ENCODE assay signal across 8 cellular contexts in the genomic region with DNA sequence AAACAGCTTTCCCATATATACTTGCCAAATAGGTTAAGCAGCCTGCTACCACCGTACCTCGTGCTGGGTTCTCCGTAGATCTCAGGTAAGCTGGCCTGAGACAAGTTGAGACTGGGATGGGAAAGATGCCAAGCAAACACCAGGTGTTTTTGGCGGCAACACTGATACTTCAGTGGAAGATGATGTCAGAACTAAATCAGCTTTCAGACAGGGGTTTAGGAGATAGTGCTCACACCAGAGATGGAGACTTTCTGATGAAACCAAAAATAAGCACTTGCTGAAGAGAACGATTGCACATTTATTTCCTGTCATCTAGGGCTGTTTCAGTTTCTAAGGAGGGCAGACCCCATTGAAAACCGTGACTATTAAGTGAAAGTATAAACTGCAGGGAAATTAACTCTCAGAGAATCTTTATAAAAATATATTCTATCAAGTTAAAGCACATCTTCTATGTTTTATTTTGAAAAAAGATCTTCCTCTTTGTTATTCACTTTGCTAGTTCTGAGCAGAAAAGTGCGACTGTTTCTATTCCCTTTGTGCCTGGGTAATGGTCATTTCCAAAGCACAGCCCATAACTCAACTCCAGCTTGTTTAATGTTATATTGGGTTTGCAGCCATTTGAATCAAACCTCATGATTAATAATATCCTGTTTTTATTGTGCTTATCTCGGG.
DNase-seq lines count a peak whose midpoint lies in the region; ATAC-seq and TF ChIP-seq lines count a peak whose summit lies in the region.

No MANE protein-coding gene starts in this region.

- no peaks in the 10 kb centered on the region for H3K9me3 Mint-ChIP-seq in activated CD8-positive, alpha-beta T cell treated with anti-CD3 and anti-CD28 coated beads, Interleukin-2, amount 10 ng/mL, durations not matched to agents 7 days and 5 days (ENCODE audit: insufficient read depth)
- no peaks in the 10 kb centered on the region for H3K9me3 Mint-ChIP-seq in osteocyte (ENCODE audit: unreplicated experiment)

- no peak overlapping the region for H3K4me3 ChIP-seq in KMS-11 (IDR thresholded peaks at IDR 0.05; ENCODE audit: insufficient read depth, low read depth, low read length)

- no peaks in the 10 kb centered on the region for H3K36me3 Mint-ChIP-seq in activated CD8-positive, alpha-beta T cell treated with anti-CD3 and anti-CD28 coated beads, Interleukin-2, amount 10 ng/mL, durations not matched to agents 7 days and 5 days (ENCODE audit: low read depth)
- no peaks in the 10 kb centered on the region for H3K36me3 Mint-ChIP-seq in osteocyte (ENCODE audit: unreplicated experiment)

- ATAC-seq in GM18505 (IDR thresholded peaks at IDR 0.05; ENCODE audit: unreplicated experiment) (peak; percentile 100), GM21528 (IDR thresholded peaks at IDR 0.05; ENCODE audit: low FRiP score, unreplicated experiment) (peak; percentile 100), left ventricle myocardium superior (no peak)
- ATAC-seq in activated CD8-positive, alpha-beta T cell treated with anti-CD3 and anti-CD28 coated beads, Interleukin-2, amount 10 ng/mL, durations not matched to agents 7 days and 5 days = peak; percentile 91

- H3K27me3 Mint-ChIP-seq in activated CD8-positive, alpha-beta T cell treated with anti-CD3 and anti-CD28 coated beads, Interleukin-2, amount 10 ng/mL, durations not matched to agents 7 days and 5 days (ENCODE audit: low read depth) = peaks cover 8% of the 10 kb centered on the region
- no peaks in the 10 kb centered on the region for H3K27me3 Mint-ChIP-seq in osteocyte (ENCODE audit: unreplicated experiment)

- peak overlapping the region; percentile 64 for H3K27ac Mint-ChIP-seq in activated CD8-positive, alpha-beta T cell treated with anti-CD3 and anti-CD28 coated beads, Interleukin-2, amount 10 ng/mL, durations not matched to agents 7 days and 5 days
- H3K27ac Mint-ChIP-seq in osteocyte (ENCODE audit: unreplicated experiment) = no peak overlapping the region

- H2AFZ ChIP-seq in KMS-11 (ENCODE audit: low read depth) = no peak overlapping the region

- TF ChIP-seq CTCF in KMS-11 (conservative IDR thresholded peaks at IDR 0.05; ENCODE audit: low read depth, low read length) (no peak), osteocyte (IDR thresholded peaks at IDR 0.05) (no peak)

- intact Hi-C loops in left ventricle myocardium superior (cut with micrococcal nuclease) = no loop called here

- peak overlapping the region; percentile 7; the same call in 1 of the 2 replicates for H3K27ac ChIP-seq in KMS-11

- peak overlapping the region; percentile 78 for H3K4me2 ChIP-seq in KMS-11

- 0 out of 2 replicates have a peak overlapping the region, but pooled peaks have one; percentile 13 for H3K9ac ChIP-seq in KMS-11

- no peaks in the 10 kb centered on the region for H3K36me3 ChIP-seq in KMS-11 (ENCODE audit: insufficient read depth)

- H3K79me2 ChIP-seq in KMS-11 (ENCODE audit: insufficient read depth, low read depth) = no peaks in the 10 kb centered on the region

- CTCF ChIA-PET in activated CD8-positive, alpha-beta T cell treated with anti-CD3 and anti-CD28 coated beads, Interleukin-2, amount 10 ng/mL, durations not matched to agents 7 days and 5 days (lab: Charles Lee) = no interaction called here

- H3K4me3 Mint-ChIP-seq in activated CD8-positive, alpha-beta T cell treated with anti-CD3 and anti-CD28 coated beads, Interleukin-2, amount 10 ng/mL, durations not matched to agents 7 days and 5 days = peak overlapping the region; percentile 68
- no peak overlapping the region for H3K4me3 Mint-ChIP-seq in osteocyte (ENCODE audit: unreplicated experiment)

- TF ChIP-seq POLR2A in GM18505 (IDR thresholded peaks at IDR 0.05; ENCODE audit: borderline replicate concordance, extremely low read depth, insufficient read depth, insufficient read length) = no peak

- DNase-seq in activated CD8-positive, alpha-beta T cell treated with anti-CD3 and anti-CD28 coated beads, Interleukin-2, amount 10 ng/mL, durations not matched to agents 7 days and 5 days = peak; percentile 23
- DNase-seq in left ventricle myocardium superior (no peak), osteocyte (ENCODE audit: extremely low spot score, unreplicated experiment) (no peak), NCI-H446 treated with DMSO at 0.1 percent for 48 hours (lab: John Stamatoyannopoulos, UW) (no peak), EL (no peak)

- peaks cover 32% of the 10 kb centered on the region for H3K4me1 ChIP-seq in KMS-11 (ENCODE audit: low read depth, poor library complexity, severe bottlenecking)

- no peaks in the 10 kb centered on the region for H4K20me1 ChIP-seq in KMS-11 (ENCODE audit: insufficient read depth)

- POLR2A ChIA-PET in activated CD8-positive, alpha-beta T cell treated with anti-CD3 and anti-CD28 coated beads, Interleukin-2, amount 10 ng/mL, durations not matched to agents 7 days and 5 days (lab: Charles Lee) = no interaction called here

- H3K4me1 Mint-ChIP-seq in activated CD8-positive, alpha-beta T cell treated with anti-CD3 and anti-CD28 coated beads, Interleukin-2, amount 10 ng/mL, durations not matched to agents 7 days and 5 days (ENCODE audit: low read depth) = peaks cover 11% of the 10 kb centered on the region
- H3K4me1 Mint-ChIP-seq in osteocyte (ENCODE audit: unreplicated experiment) = no peaks in the 10 kb centered on the region

- no peaks in the 10 kb centered on the region; the same call in 1 of the 2 replicates for H3K27me3 ChIP-seq in KMS-11 (ENCODE audit: insufficient read depth, low read depth)
